21 cellular contexts compared by ENCODE assay signal in genomic region chr16:24124291-24124690, GRCh38.
"Had no signal": no experiment of that assay in that cellular context is flagged by ENCODE, and none has a peak within 500 bp of the region (broad histone marks: within the 10 kb centered on the region; RNA-seq: fewer than 3 reads in every experiment).

No MANE protein-coding gene starts in this region.

- H3K27me3 ChIP-seq: colonic mucosa, heart left ventricle, ovary, stomach, transverse colon had no signal

- H3K27ac ChIP-seq: colonic mucosa, heart left ventricle, ovary, stomach, thoracic aorta, transverse colon had no signal

- H3K4me3 Mint-ChIP-seq: natural killer cell, neural crest cell had no signal

- H3K36me3 ChIP-seq: colonic mucosa, ovary, thoracic aorta, transverse colon had no signal

- ATAC-seq: esophagus mucosa, heart left ventricle, left lobe of liver, mucosa of descending colon, natural killer cell, right cardiac atrium had no signal

- H3K9me3 ChIP-seq: colonic mucosa, heart left ventricle, mucosa of descending colon, ovary, stomach, thoracic aorta, transverse colon had no signal

- DNase-seq: colonic mucosa; effector CD4-positive, alpha-beta T cell; heart left ventricle; hypothalamus; mammary epithelial cell; mucosa of descending colon; natural killer cell; nucleus accumbens; ovary; right cardiac atrium; small intestine; stimulated activated CD4-positive, alpha-beta T cell treated with anti-CD3 and anti-CD28 coated beads, Interleukin-12 subunit alpha, Interleukin-12 subunit beta, amount 100 ng/mL, for 4 hours; stomach; substantia nigra; transverse colon had no signal

- H3K4me1 ChIP-seq: colonic mucosa, stomach, transverse colon had no signal

- FAIRE-seq: frontal cortex, islet of Langerhans, small intestine had no signal

- H3K4me3 ChIP-seq: colonic mucosa, heart left ventricle, mucosa of descending colon, ovary, stomach, thoracic aorta, transverse colon had no signal

- H3K9me3 Mint-ChIP-seq: natural killer cell, neural crest cell had no signal
